In the genomic region with DNA sequence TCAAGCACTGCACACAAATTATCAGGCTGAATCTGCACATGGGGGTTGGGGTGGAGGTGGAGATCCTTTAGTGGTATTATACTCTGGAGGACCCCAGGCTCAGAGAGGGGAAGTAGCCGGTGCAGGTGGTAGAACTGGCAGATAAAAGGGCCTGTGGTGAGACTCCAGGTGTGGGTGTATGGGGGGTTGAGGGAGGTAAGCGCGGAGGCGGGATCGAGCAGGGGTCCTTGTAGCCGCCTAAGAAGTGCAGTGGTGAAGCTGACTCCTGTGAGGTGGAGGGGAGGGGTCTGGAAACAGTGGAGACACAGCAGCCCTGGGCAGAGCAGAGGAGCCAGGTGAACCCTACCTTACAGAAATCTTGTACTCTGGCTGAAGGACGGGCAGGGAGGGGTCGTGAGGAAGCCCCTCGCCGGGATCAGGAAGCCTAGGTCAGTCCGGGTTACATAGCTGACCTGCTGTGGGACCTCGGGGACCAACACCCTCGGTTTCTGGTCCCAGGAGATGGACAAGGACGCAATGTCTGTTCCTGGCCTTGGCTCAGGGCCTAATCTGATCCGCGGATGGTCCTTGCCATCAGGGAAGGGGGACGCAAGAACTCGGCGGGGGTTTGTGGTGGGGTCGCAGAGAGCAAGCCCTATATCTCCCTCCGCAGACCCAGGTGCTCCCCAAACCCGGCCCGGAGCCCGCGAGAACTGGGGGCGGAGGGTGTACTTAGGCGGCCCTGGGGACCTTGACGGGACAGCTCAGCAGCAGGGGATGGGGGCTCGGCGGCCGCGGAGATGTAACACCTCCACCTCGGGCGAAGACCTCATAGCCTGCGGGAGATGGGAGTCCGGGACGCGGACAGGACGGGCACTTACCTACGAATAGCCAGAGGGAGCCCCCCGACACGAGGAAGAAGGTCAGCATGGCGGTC, we compare ENCODE assay signal across 1 cellular context.
TF ChIP-seq lines count a peak whose summit lies in the region.

No MANE protein-coding gene starts in this region.

TF ChIP-seq in GM23338, 12 proteins besides CTCF, POLR2A, EP300 and RAD21 (continued from another document):
- TF ChIP-seq, protein P1, sequence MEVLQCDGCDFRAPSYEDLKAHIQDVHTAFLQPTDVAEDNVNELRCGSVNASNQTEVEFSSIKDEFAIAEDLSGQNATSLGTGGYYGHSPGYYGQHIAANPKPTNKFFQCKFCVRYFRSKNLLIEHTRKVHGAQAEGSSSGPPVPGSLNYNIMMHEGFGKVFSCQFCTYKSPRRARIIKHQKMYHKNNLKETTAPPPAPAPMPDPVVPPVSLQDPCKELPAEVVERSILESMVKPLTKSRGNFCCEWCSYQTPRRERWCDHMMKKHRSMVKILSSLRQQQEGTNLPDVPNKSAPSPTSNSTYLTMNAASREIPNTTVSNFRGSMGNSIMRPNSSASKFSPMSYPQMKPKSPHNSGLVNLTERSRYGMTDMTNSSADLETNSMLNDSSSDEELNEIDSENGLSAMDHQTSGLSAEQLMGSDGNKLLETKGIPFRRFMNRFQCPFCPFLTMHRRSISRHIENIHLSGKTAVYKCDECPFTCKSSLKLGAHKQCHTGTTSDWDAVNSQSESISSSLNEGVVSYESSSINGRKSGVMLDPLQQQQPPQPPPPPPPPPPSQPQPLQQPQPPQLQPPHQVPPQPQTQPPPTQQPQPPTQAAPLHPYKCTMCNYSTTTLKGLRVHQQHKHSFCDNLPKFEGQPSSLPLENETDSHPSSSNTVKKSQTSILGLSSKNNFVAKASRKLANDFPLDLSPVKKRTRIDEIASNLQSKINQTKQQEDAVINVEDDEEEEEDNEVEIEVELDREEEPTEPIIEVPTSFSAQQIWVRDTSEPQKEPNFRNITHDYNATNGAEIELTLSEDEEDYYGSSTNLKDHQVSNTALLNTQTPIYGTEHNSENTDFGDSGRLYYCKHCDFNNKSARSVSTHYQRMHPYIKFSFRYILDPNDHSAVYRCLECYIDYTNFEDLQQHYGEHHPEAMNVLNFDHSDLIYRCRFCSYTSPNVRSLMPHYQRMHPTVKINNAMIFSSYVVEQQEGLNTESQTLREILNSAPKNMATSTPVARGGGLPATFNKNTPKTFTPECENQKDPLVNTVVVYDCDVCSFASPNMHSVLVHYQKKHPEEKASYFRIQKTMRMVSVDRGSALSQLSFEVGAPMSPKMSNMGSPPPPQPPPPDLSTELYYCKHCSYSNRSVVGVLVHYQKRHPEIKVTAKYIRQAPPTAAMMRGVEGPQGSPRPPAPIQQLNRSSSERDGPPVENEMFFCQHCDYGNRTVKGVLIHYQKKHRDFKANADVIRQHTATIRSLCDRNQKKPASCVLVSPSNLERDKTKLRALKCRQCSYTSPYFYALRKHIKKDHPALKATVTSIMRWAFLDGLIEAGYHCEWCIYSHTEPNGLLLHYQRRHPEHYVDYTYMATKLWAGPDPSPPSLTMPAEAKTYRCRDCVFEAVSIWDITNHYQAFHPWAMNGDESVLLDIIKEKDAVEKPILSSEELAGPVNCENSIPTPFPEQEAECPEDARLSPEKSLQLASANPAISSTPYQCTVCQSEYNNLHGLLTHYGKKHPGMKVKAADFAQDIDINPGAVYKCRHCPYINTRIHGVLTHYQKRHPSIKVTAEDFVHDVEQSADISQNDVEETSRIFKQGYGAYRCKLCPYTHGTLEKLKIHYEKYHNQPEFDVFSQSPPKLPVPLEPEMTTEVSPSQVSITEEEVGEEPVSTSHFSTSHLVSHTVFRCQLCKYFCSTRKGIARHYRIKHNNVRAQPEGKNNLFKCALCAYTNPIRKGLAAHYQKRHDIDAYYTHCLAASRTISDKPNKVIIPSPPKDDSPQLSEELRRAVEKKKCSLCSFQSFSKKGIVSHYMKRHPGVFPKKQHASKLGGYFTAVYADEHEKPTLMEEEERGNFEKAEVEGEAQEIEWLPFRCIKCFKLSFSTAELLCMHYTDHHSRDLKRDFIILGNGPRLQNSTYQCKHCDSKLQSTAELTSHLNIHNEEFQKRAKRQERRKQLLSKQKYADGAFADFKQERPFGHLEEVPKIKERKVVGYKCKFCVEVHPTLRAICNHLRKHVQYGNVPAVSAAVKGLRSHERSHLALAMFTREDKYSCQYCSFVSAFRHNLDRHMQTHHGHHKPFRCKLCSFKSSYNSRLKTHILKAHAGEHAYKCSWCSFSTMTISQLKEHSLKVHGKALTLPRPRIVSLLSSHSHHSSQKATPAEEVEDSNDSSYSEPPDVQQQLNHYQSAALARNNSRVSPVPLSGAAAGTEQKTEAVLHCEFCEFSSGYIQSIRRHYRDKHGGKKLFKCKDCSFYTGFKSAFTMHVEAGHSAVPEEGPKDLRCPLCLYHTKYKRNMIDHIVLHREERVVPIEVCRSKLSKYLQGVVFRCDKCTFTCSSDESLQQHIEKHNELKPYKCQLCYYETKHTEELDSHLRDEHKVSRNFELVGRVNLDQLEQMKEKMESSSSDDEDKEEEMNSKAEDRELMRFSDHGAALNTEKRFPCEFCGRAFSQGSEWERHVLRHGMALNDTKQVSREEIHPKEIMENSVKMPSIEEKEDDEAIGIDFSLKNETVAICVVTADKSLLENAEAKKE (CRISPR knock-in tag; IDR thresholded peaks at IDR 0.05) = no peak
- no peak for TF ChIP-seq ZNF331 (CRISPR knock-in tag; IDR thresholded peaks at IDR 0.05; ENCODE audit: low read depth)
- TF ChIP-seq JUNB (IDR thresholded peaks at IDR 0.05; ENCODE audit: unreplicated experiment) = no peak
- TF ChIP-seq POLR2AphosphoS5 (IDR thresholded peaks at IDR 0.05; ENCODE audit: low read depth) = no peak
- TF ChIP-seq ZNF114 (CRISPR knock-in tag; IDR thresholded peaks at IDR 0.05) = no peak
- peak; percentile 52 for TF ChIP-seq EZH2 (IDR thresholded peaks at IDR 0.05; ENCODE audit: low read depth, unreplicated experiment)
- TF ChIP-seq, protein P2, sequence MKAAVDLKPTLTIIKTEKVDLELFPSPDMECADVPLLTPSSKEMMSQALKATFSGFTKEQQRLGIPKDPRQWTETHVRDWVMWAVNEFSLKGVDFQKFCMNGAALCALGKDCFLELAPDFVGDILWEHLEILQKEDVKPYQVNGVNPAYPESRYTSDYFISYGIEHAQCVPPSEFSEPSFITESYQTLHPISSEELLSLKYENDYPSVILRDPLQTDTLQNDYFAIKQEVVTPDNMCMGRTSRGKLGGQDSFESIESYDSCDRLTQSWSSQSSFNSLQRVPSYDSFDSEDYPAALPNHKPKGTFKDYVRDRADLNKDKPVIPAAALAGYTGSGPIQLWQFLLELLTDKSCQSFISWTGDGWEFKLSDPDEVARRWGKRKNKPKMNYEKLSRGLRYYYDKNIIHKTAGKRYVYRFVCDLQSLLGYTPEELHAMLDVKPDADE (IDR thresholded peaks at IDR 0.05) = no peak
- TF ChIP-seq STAT1 (IDR thresholded peaks at IDR 0.05; ENCODE audit: unreplicated experiment) = no peak
